Comparison of ENCODE assay signal across 20 cellular contexts in the genomic region with DNA sequence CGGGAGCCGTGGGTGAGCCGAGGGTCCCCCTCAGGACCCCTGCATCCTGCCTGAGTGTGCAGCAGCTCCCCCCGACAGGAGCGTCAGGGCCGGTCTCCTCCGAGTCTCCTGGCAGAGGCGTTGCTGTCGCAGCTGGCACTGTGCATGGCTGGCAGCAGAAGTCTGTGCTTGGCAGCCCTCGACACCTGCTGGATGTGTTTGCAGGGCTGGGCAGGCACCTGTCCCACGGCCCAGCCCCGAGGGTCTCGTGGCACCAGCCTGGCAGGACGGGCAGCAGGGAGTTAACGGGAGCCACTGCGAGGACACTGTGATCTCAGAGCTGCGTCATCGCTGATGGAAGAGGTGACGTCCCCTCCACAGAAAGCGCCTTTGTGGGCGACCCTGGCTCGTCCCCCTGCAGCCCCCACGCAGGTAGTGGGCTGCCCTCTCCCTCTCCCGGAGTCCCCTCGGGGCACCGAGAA. TPM values are rescaled to one million over a fixed set of nuclear protein-coding genes. Genes with fewer than 3 reads are reported as not detected.
DNase-seq lines count a peak whose midpoint lies in the region; ATAC-seq and TF ChIP-seq lines count a peak whose summit lies in the region.
"Had no signal": no experiment of that assay in that cellular context is flagged by ENCODE, and none has a peak within 500 bp of the region (broad histone marks: within the 10 kb centered on the region; RNA-seq: fewer than 3 reads in every experiment).

No MANE protein-coding gene starts in this region.

- no peak overlapping the region for H3K4me3 Mint-ChIP-seq in GM23338
- H3K4me3 Mint-ChIP-seq: activated naive CD8-positive, alpha-beta T cell treated with anti-CD3 and anti-CD28 coated beads, Interleukin-2, amount 50 U/mL, for 24 hours; natural killer cell had no signal

- ATAC-seq in GM23338 (no peak), body of pancreas (peak; percentile 8), GM18867 (IDR thresholded peaks at IDR 0.05; ENCODE audit: unreplicated experiment) (no peak)
- ATAC-seq: activated naive CD8-positive, alpha-beta T cell treated with anti-CD3 and anti-CD28 coated beads, Interleukin-2, amount 50 U/mL, for 24 hours; natural killer cell had no signal

- no peak overlapping the region for H3K9ac ChIP-seq in MM.1S (ENCODE audit: low read length)
- no peak overlapping the region for H3K9ac ChIP-seq in Karpas-422 (ENCODE audit: low read length)

- WGBS in body of pancreas, 2 donors: 8 to 26% methylated on average over 9 to 26 of the region's 26 CpGs
- WGBS in hepatocyte (ENCODE audit: low lambda C conversion rate, missing lambda C conversion rate): 83% methylated on average over 23 of the region's 26 CpGs

- H3K4me2 ChIP-seq in GM23338 (no peak overlapping the region), hepatocyte (no peak overlapping the region), MM.1S (ENCODE audit: low read depth, low read length) (no peak overlapping the region), Karpas-422 (ENCODE audit: low read depth, low read length, poor library complexity, severe bottlenecking) (no peak overlapping the region)

- H3K4me1 ChIP-seq in GM23338 (ENCODE audit: insufficient read depth): peaks cover 19% of the 10 kb centered on the region
- H3K4me1 ChIP-seq in body of pancreas: peaks cover 95% of the 10 kb centered on the region
- peaks cover 20% of the 10 kb centered on the region for H3K4me1 ChIP-seq in hepatocyte (ENCODE audit: insufficient read depth)
- no peaks in the 10 kb centered on the region for H3K4me1 ChIP-seq in MM.1S (ENCODE audit: low read length)
- no peaks in the 10 kb centered on the region for H3K4me1 ChIP-seq in Karpas-422 (ENCODE audit: low read length)

- TF ChIP-seq CTCF in GM23338 (conservative IDR thresholded peaks at IDR 0.05; ENCODE audit: low read depth in 2 of 2): no peak
- TF ChIP-seq CTCF in body of pancreas (IDR thresholded peaks at IDR 0.05): no peak
- TF ChIP-seq CTCF in hepatocyte (IDR thresholded peaks at IDR 0.05; ENCODE audit: poor library complexity): no peak
- no peak for TF ChIP-seq CTCF in retinal pigment epithelial cell (conservative IDR thresholded peaks at IDR 0.05; ENCODE audit: low read depth, low read length)
- no peak for TF ChIP-seq CTCF in MM.1S (IDR thresholded peaks at IDR 0.05; ENCODE audit: low read length)

- H4K20me1 ChIP-seq in GM23338 (replicated peaks; ENCODE audit: insufficient read depth) (peaks cover 20% of the 10 kb centered on the region), hepatocyte (ENCODE audit: insufficient read depth, poor library complexity, severe bottlenecking) (no peaks in the 10 kb centered on the region), MM.1S (ENCODE audit: insufficient read depth, low read length) (no peaks in the 10 kb centered on the region), Karpas-422 (ENCODE audit: insufficient read depth, low read depth, low read length) (no peaks in the 10 kb centered on the region)

- TF ChIP-seq POLR2A in body of pancreas (IDR thresholded peaks at IDR 0.05): no peak

- peaks cover 99% of the 10 kb centered on the region for H3K79me2 ChIP-seq in GM23338 (replicated peaks; ENCODE audit: insufficient read depth)
- H3K79me2 ChIP-seq in hepatocyte: peaks cover 86% of the 10 kb centered on the region
- H3K79me2 ChIP-seq in MM.1S (ENCODE audit: low read length): no peaks in the 10 kb centered on the region
- H3K79me2 ChIP-seq in Karpas-422 (ENCODE audit: low read length): no peaks in the 10 kb centered on the region

- intact Hi-C loops in body of pancreas (cut with DNase I): no loop called here

- H3K9me3 Mint-ChIP-seq in GM23338: no peaks in the 10 kb centered on the region
- H3K9me3 Mint-ChIP-seq: activated naive CD8-positive, alpha-beta T cell treated with anti-CD3 and anti-CD28 coated beads, Interleukin-2, amount 50 U/mL, for 24 hours; natural killer cell had no signal

- H3K9me2 ChIP-seq in GM23338 (ENCODE audit: insufficient read depth) (no peaks in the 10 kb centered on the region), hepatocyte (replicated peaks; ENCODE audit: insufficient read depth) (no peaks in the 10 kb centered on the region), MM.1S (replicated peaks; ENCODE audit: insufficient read depth, low read length) (no peaks in the 10 kb centered on the region), Karpas-422 (replicated peaks; ENCODE audit: insufficient read depth, low read length) (no peaks in the 10 kb centered on the region)

- H3K36me3 ChIP-seq in GM23338 (ENCODE audit: insufficient read depth) (no peaks in the 10 kb centered on the region), body of pancreas (replicated peaks in 1 of 2; ENCODE audit: insufficient read depth in 1 of 2, low read depth in 2 of 2) (no peaks in the 10 kb centered on the region), hepatocyte (replicated peaks; ENCODE audit: insufficient read depth, low read depth) (no peaks in the 10 kb centered on the region), MM.1S (replicated peaks; ENCODE audit: insufficient read depth, low read length) (no peaks in the 10 kb centered on the region), Karpas-422 (ENCODE audit: insufficient read depth, low read length) (no peaks in the 10 kb centered on the region)

- 0 out of 2 replicates have a peak, but pooled peaks cover 6% of the 10 kb centered on the region for H3F3A ChIP-seq in GM23338 (replicated peaks; ENCODE audit: low read depth)
- H3F3A ChIP-seq in MM.1S (ENCODE audit: insufficient read depth, low read length): no peaks in the 10 kb centered on the region

- H3K27me3 ChIP-seq in GM23338 (ENCODE audit: insufficient read depth) (no peaks in the 10 kb centered on the region), body of pancreas (no peaks in the 10 kb centered on the region), hepatocyte (no peaks in the 10 kb centered on the region), MM.1S (replicated peaks; ENCODE audit: insufficient read depth, low read length) (peaks cover 100% of the 10 kb centered on the region), Karpas-422 (ENCODE audit: low read length) (no peaks in the 10 kb centered on the region)

- H3K4me3 ChIP-seq in GM23338 (no peak overlapping the region), body of pancreas (no peak overlapping the region), hepatocyte (no peak overlapping the region), retinal pigment epithelial cell (ENCODE audit: low read length) (peak overlapping the region; percentile 23), MM.1S (ENCODE audit: low read length) (no peak overlapping the region), Karpas-422 (ENCODE audit: low read length) (no peak overlapping the region)
- H3K4me3 ChIP-seq: skin epidermis had no signal

- DNase-seq in GM23338 (ENCODE audit: low spot score): no peak
- peak in 2 of 4 donors; percentile 42 to 49 for DNase-seq in body of pancreas
- peak; percentile 5 for DNase-seq in hepatocyte (ENCODE audit: low spot score)
- DNase-seq in retinal pigment epithelial cell (ENCODE audit: low read depth): peak; percentile 82
- no peak for DNase-seq in stimulated activated CD8-positive, alpha-beta memory T cell treated with anti-CD3 and anti-CD28 coated beads, Interleukin-4, amount 100 ng/mL, for 48 hours
- DNase-seq in MM.1S: no peak
- DNase-seq in Karpas-422: no peak
- DNase-seq: activated naive CD8-positive, alpha-beta T cell treated with anti-CD3 and anti-CD28 coated beads, Interleukin-2, amount 50 U/mL, for 24 hours; activated T-cell treated with anti-CD3 and anti-CD28 coated beads, Interleukin-2, amount 50 U/mL, for 48 hours; cortex of kidney; DND-41; Kasumi-1; natural killer cell; NCI-H1930; NCI-H82; SIG-M5; T1000 had no signal

- H3K9me3 ChIP-seq in body of pancreas (no peaks in the 10 kb centered on the region), hepatocyte (ENCODE audit: low read depth) (no peaks in the 10 kb centered on the region), MM.1S (replicated peaks; ENCODE audit: insufficient read depth, low read length) (no peaks in the 10 kb centered on the region), Karpas-422 (ENCODE audit: low read length) (no peaks in the 10 kb centered on the region)

- H3K36me3 Mint-ChIP-seq in GM23338 (ENCODE audit: low read depth): peaks cover 4% of the 10 kb centered on the region; the same call in 2 of the 3 replicates
- H3K36me3 Mint-ChIP-seq: natural killer cell had no signal

- H3K27ac ChIP-seq in GM23338 (ENCODE audit: low read depth): no peak overlapping the region
- H3K27ac ChIP-seq in body of pancreas: peak overlapping the region; percentile 59 to 82 (median 76)
- H3K27ac ChIP-seq in hepatocyte: no peak overlapping the region
- H3K27ac ChIP-seq in MM.1S (ENCODE audit: low read length): no peak overlapping the region
- H3K27ac ChIP-seq in Karpas-422 (ENCODE audit: low read length): no peak overlapping the region
- H3K27ac ChIP-seq: HL-60, skin epidermis had no signal

- H3K27me3 Mint-ChIP-seq in GM23338 (ENCODE audit: insufficient read depth, low read depth, poor library complexity): peaks cover 7% of the 10 kb centered on the region

- H3K4me1 Mint-ChIP-seq in GM23338: peaks cover 38% of the 10 kb centered on the region
- H3K4me1 Mint-ChIP-seq: activated naive CD8-positive, alpha-beta T cell treated with anti-CD3 and anti-CD28 coated beads, Interleukin-2, amount 50 U/mL, for 24 hours had no signal

- 0 out of 2 replicates have a peak overlapping the region, but pooled peaks have one; percentile 56 for H3K27ac Mint-ChIP-seq in GM23338
- H3K27ac Mint-ChIP-seq: activated naive CD8-positive, alpha-beta T cell treated with anti-CD3 and anti-CD28 coated beads, Interleukin-2, amount 50 U/mL, for 24 hours; natural killer cell had no signal

- H2AFZ ChIP-seq in GM23338: no peak overlapping the region
- no peak overlapping the region for H2AFZ ChIP-seq in hepatocyte
- no peak overlapping the region for H2AFZ ChIP-seq in MM.1S (ENCODE audit: low read length)
- H2AFZ ChIP-seq in Karpas-422 (ENCODE audit: low read length): no peak overlapping the region

TF ChIP-seq in GM23338, 12 proteins besides CTCF, POLR2A, EP300 and RAD21 (continues in another document):
- TF ChIP-seq EZH2 (IDR thresholded peaks at IDR 0.05; ENCODE audit: low read depth, unreplicated experiment) (no peak), JUNB (IDR thresholded peaks at IDR 0.05; ENCODE audit: unreplicated experiment) (no peak)

RNA-seq across cellular contexts. Expression of a gene that starts 15.1 kb away (rescaled TPM):
- total RNA-seq in GM23338 (2014; rRNA removed; shearing (Covaris generic)): 287 and 430 TPM in 2 replicates
- 38.4 and 45.1 TPM in 2 replicates for polyA plus RNA-seq in GM23338 (2016; fragmentation: Nextera tagmentation; extraction: Ambion mirVana)
- total RNA-seq in body of pancreas: 100 to 1,000 TPM; 108 to 284 TPM
- total RNA-seq in hepatocyte: 67.3 and 97.1 TPM in 2 replicates
- 140 and 178 TPM in 2 replicates for polyA plus RNA-seq in hepatocyte
- total RNA-seq in Karpas-422 (2014; rRNA removed; shearing (Covaris generic); ENCODE audit: low replicate concordance): 0.11 and 0.36 TPM in 2 replicates

Comparison
In these comparisons a context has a peak if more than half of its experiments do, and no peak if none do; other contexts are left out.
1. DNase-seq: peak in hepatocyte (single experiment) and retinal pigment epithelial cell (single experiment); none in GM23338 (single experiment), stimulated activated CD8-positive, alpha-beta memory T cell treated with anti-CD3 and anti-CD28 coated beads, Interleukin-4, amount 100 ng/mL, for 48 hours (single experiment), MM.1S (single experiment) and Karpas-422 (single experiment).
2. H3K27ac ChIP-seq: peak in body of pancreas (4 of 4); none in GM23338 (single experiment), hepatocyte (single experiment), MM.1S (single experiment) and Karpas-422 (single experiment).
3. RNA of a gene that starts 15.1 kb away (total RNA-seq): 287 to 430 TPM in GM23338, 108 to 284 TPM in body of pancreas and 67.3 to 97.1 TPM in hepatocyte; 0.11 to 0.36 TPM in Karpas-422; every median in the first group is over 10 times any median in the second.